12 cellular contexts compared by ENCODE assay signal in genomic region chr1:234494049-234494448, GRCh38.
"Had no signal": no experiment of that assay in that cellular context is flagged by ENCODE, and none has a peak within 500 bp of the region (broad histone marks: within the 10 kb centered on the region; RNA-seq: fewer than 3 reads in every experiment).

No MANE protein-coding gene starts in this region.

- H3K27ac ChIP-seq: colonic mucosa, heart left ventricle had no signal

- ATAC-seq: activated T-cell treated with anti-CD3 and anti-CD28 coated beads, Interleukin-2, amount 50 U/mL, for 72 hours; gastroesophageal sphincter; heart left ventricle; left lung had no signal

- H3K4me1 ChIP-seq: colonic mucosa had no signal

- H3K36me3 ChIP-seq: colonic mucosa, gastroesophageal sphincter, heart left ventricle, left lung had no signal

- H3K4me3 ChIP-seq: colonic mucosa, gastroesophageal sphincter, heart left ventricle, left lung had no signal

- DNase-seq: activated CD4-positive, CD25-positive, alpha-beta regulatory T cell treated with anti-CD3 and anti-CD28 coated beads, Interleukin-2, amount 50 U/mL, for 72 hours; activated CD8-positive, alpha-beta memory T cell treated with anti-CD3 and anti-CD28 coated beads for 24 hours; activated effector memory CD4-positive, alpha-beta T cell treated with anti-CD3 and anti-CD28 coated beads, Interleukin-2, amount 50 U/mL, for 16 hours; activated naive CD4-positive, alpha-beta T cell treated with anti-CD3 and anti-CD28 coated beads, Interleukin-2, amount 50 U/mL, for 16 hours; activated T-cell treated with anti-CD3 and anti-CD28 coated beads, Interleukin-2, amount 50 U/mL, for 72 hours; aorta; colonic mucosa; heart left ventricle; left lung; trophoblast cell had no signal

- H3K27me3 ChIP-seq: colonic mucosa, gastroesophageal sphincter, heart left ventricle, left lung had no signal

- FAIRE-seq: endometrium had no signal

- H3K9me3 ChIP-seq: colonic mucosa, gastroesophageal sphincter, heart left ventricle, left lung had no signal
